Comparison of ENCODE assay signal across 24 cellular contexts in the genomic region with DNA sequence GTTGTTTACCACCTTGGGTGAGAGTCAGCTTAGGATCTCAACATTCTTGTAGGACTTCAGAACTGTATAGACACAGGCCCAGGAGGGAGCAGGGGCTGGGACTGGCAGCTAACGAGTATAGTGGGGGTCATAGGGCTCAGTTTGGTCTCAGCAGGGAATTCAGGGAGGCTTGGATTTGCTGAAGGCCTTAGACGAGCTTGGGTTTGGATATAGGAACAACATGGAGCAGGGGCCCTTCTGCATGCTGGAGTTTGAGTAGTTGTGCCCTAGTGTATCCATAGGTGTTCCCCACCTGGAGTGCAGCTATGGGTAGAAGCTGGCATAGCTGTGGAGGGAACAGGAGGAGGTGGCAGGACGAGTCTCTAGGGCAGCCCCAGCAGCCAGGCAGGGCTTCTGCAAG.
A peak's percentile ranks its signal among the peaks of the same experiment; 100 is the strongest.
DNase-seq lines count a peak whose midpoint lies in the region; ATAC-seq, FAIRE-seq and TF ChIP-seq lines count a peak whose summit lies in the region.
"Had no signal": no experiment of that assay in that cellular context is flagged by ENCODE, and none has a peak within 500 bp of the region (broad histone marks: within the 10 kb centered on the region; RNA-seq: fewer than 3 reads in every experiment).

No MANE protein-coding gene starts in this region.

- H2BK12ac ChIP-seq in H1 (ENCODE audit: low read depth, low read length) (no peak overlapping the region), neuronal stem cell (ENCODE audit: low read length) (no peak overlapping the region)

- in situ Hi-C loops in KBM-7 (cut with MboI; ENCODE audit: low pct_unique_long_range_greater_than_20kb, low sequenced_read_pairs): no loop called here

- no peak overlapping the region for H2BK5ac ChIP-seq in H1 (ENCODE audit: low read depth, low read length)
- H2BK5ac ChIP-seq in neuronal stem cell (ENCODE audit: low read length): no peak overlapping the region

- no peak overlapping the region for H4K8ac ChIP-seq in H1 (ENCODE audit: extremely low read depth, insufficient read depth, low read length)
- H4K8ac ChIP-seq in neuronal stem cell (ENCODE audit: low read depth, low read length): no peak overlapping the region

- BruUV-seq in Caco-2 (replicated peaks; lab: Mats Ljungman, UMichigan): no TSS peak

- H3K79me2 ChIP-seq in H1 (ENCODE audit: control insufficient read depth in 1 of 2, insufficient read depth in 2 of 2, low read length in 2 of 2): no peaks in the 10 kb centered on the region

- no peak overlapping the region for H2BK120ac ChIP-seq in H1 (replicated peaks; ENCODE audit: low read depth, low read length)
- H2BK120ac ChIP-seq in neuronal stem cell (ENCODE audit: low read depth, low read length): no peak overlapping the region

- 85% methylated on average over 3 of the region's 3 CpGs; no CpG with 5 or more reads in 1 of the 2 experiments for WGBS in H1 (ENCODE audit: extremely low coverage in 1 of 2, insufficient coverage in 1 of 2, insufficient read length in 1 of 2, insufficient replicate concordance in 2 of 2, low coverage in 1 of 2, low lambda C conversion rate in 2 of 2, missing lambda C conversion rate in 1 of 2), 2 experiments
- WGBS in neuronal stem cell (ENCODE audit: extremely low coverage in 2 of 2, insufficient read length in 2 of 2, insufficient replicate concordance in 1 of 2), 2 donors: no CpG with 5 or more reads among the region's 3 CpGs

- H3K4me1 Mint-ChIP-seq in Caco-2 (ENCODE audit: low read depth, unreplicated experiment): no peaks in the 10 kb centered on the region
- no peaks in the 10 kb centered on the region for H3K4me1 Mint-ChIP-seq in activated CD8-positive, alpha-beta T cell treated with anti-CD3 and anti-CD28 coated beads, Interleukin-2, amount 10 ng/mL, durations not matched to agents 7 days and 5 days (ENCODE audit: low read depth)
- H3K4me1 Mint-ChIP-seq: CD14-positive monocyte; CD4-positive, alpha-beta memory T cell; CD4-positive, CD25-positive, alpha-beta regulatory T cell; CD8-positive, alpha-beta memory T cell had no signal

- intact Hi-C loops in upper lobe of right lung (cut with DNase I): no loop called here
- intact Hi-C loops in Caco-2 (cut with micrococcal nuclease; ENCODE audit: unreplicated experiment): no loop called here

- POLR2A ChIA-PET in H1 (lab: Charles Lee; ENCODE audit: partially characterized antibody): no interaction called here
- POLR2A ChIA-PET in Caco-2 (lab: Charles Lee): no interaction called here
- POLR2A ChIA-PET in activated CD8-positive, alpha-beta T cell treated with anti-CD3 and anti-CD28 coated beads, Interleukin-2, amount 10 ng/mL, durations not matched to agents 7 days and 5 days (lab: Charles Lee): no interaction called here

- H3K27ac ChIP-seq in H1 (ENCODE audit: low read depth, low read length): no peak overlapping the region
- no peak overlapping the region for H3K27ac ChIP-seq in neuronal stem cell (replicated peaks; ENCODE audit: low read length)
- H3K27ac ChIP-seq in upper lobe of right lung: no peak overlapping the region
- H3K27ac ChIP-seq: BLaER1 had no signal

- H2AFZ ChIP-seq in H1 (ENCODE audit: low read length) (no peak overlapping the region), neuronal stem cell (ENCODE audit: low read length) (no peak overlapping the region)

- H3K23ac ChIP-seq in H1 (ENCODE audit: insufficient read length) (no peak overlapping the region), neuronal stem cell (ENCODE audit: low read depth, low read length, poor library complexity) (no peak overlapping the region)

- H2AK5ac ChIP-seq in H1 (ENCODE audit: low read depth, low read length): no peak overlapping the region
- no peak overlapping the region for H2AK5ac ChIP-seq in neuronal stem cell (ENCODE audit: low read depth, low read length)

- H3K4me2 ChIP-seq in H1 (ENCODE audit: insufficient read depth in 1 of 2, low read depth in 2 of 2, low read length in 2 of 2) (no peak overlapping the region), neuronal stem cell (ENCODE audit: insufficient read depth, low read length, poor library complexity, severe bottlenecking) (no peak overlapping the region)
- H3K4me2 ChIP-seq: BLaER1 had no signal

- no peaks in the 10 kb centered on the region for H3K36me3 Mint-ChIP-seq in Caco-2 (ENCODE audit: insufficient read depth, unreplicated experiment)
- H3K36me3 Mint-ChIP-seq in activated CD8-positive, alpha-beta T cell treated with anti-CD3 and anti-CD28 coated beads, Interleukin-2, amount 10 ng/mL, durations not matched to agents 7 days and 5 days (ENCODE audit: low read depth): no peaks in the 10 kb centered on the region
- H3K36me3 Mint-ChIP-seq: CD14-positive monocyte; CD4-positive, alpha-beta memory T cell; CD4-positive, CD25-positive, alpha-beta regulatory T cell had no signal

- H2BK20ac ChIP-seq in H1 (ENCODE audit: low read length): no peak overlapping the region

- TF ChIP-seq CTCF in H1 (IDR thresholded peaks at IDR 0.05; ENCODE audit: control extremely low read depth in 1 of 3, insufficient read depth in 1 of 3, low read depth in 1 of 3, low read length in 3 of 3) (no peak), upper lobe of right lung (IDR thresholded peaks at IDR 0.05) (no peak), Caco-2 (IDR thresholded peaks at IDR 0.05; ENCODE audit: insufficient read depth in 1 of 2, low read depth in 1 of 2, low read length in 1 of 2, severe bottlenecking in 1 of 2, unreplicated experiment in 1 of 2) (no peak)

- peaks cover 0 to 2% (median 0%) of the 10 kb centered on the region in 4 experiments; a peak in 1 of 7 replicates for H3K4me1 ChIP-seq in H1 (replicated peaks in 1 of 4; ENCODE audit: control insufficient read depth in 3 of 4, insufficient read depth in 4 of 4, low read length in 3 of 4)
- peaks cover 0 to 2% of the 10 kb centered on the region in 2 donors for H3K4me1 ChIP-seq in neuronal stem cell (ENCODE audit: control insufficient read depth in 2 of 2, insufficient read depth in 1 of 2, low read depth in 1 of 2, low read length in 2 of 2)
- H3K4me1 ChIP-seq in upper lobe of right lung: no peaks in the 10 kb centered on the region
- H3K4me1 ChIP-seq in Caco-2: no peaks in the 10 kb centered on the region
- H3K4me1 ChIP-seq: BE2C had no signal

- no peak overlapping the region for H3K9ac ChIP-seq in H1 (replicated peaks in 1 of 4; ENCODE audit: extremely low read depth in 1 of 4, low read depth in 3 of 4, low read length in 3 of 4)
- no peak overlapping the region for H3K9ac ChIP-seq in neuronal stem cell (ENCODE audit: low read depth, low read length, poor library complexity)
- H3K9ac ChIP-seq: BLaER1 had no signal

- no peak overlapping the region for H4K5ac ChIP-seq in H1 (ENCODE audit: insufficient read length, low read depth, low read length)

- no peak overlapping the region for H3K27ac Mint-ChIP-seq in Caco-2 (ENCODE audit: unreplicated experiment)
- no peak overlapping the region for H3K27ac Mint-ChIP-seq in activated CD8-positive, alpha-beta T cell treated with anti-CD3 and anti-CD28 coated beads, Interleukin-2, amount 10 ng/mL, durations not matched to agents 7 days and 5 days
- H3K27ac Mint-ChIP-seq: CD4-positive, alpha-beta memory T cell; CD4-positive, CD25-positive, alpha-beta regulatory T cell; CD8-positive, alpha-beta memory T cell had no signal

- H3K36me3 ChIP-seq in H1 (ENCODE audit: control insufficient read depth in 2 of 4, insufficient read depth in 4 of 4, low read length in 3 of 4): no peaks in the 10 kb centered on the region
- no peaks in the 10 kb centered on the region for H3K36me3 ChIP-seq in neuronal stem cell (replicated peaks in 1 of 2; ENCODE audit: control insufficient read depth in 2 of 2, insufficient read depth in 2 of 2, low read length in 2 of 2)
- no peaks in the 10 kb centered on the region for H3K36me3 ChIP-seq in upper lobe of right lung
- H3K36me3 ChIP-seq in Caco-2 (ENCODE audit: control insufficient read depth, insufficient read depth, low read length): no peaks in the 10 kb centered on the region
- H3K36me3 ChIP-seq: BE2C, BLaER1 had no signal

- CTCF ChIA-PET in H1 (lab: Charles Lee; ENCODE audit: partially characterized antibody): interaction anchor here (0.6 to 1.3 kb wide), 2 partner anchors 63 to 362 kb away, joined by 3 read pairs; partner anchors contain the start of gene MAP1LC3C
- CTCF ChIA-PET in Caco-2 (lab: Charles Lee): no interaction called here
- CTCF ChIA-PET in activated CD8-positive, alpha-beta T cell treated with anti-CD3 and anti-CD28 coated beads, Interleukin-2, amount 10 ng/mL, durations not matched to agents 7 days and 5 days (lab: Charles Lee): no interaction called here

- H3K27me3 ChIP-seq in H1 (replicated peaks in 1 of 4; ENCODE audit: control insufficient read depth in 3 of 4, extremely low read depth in 1 of 4, insufficient read depth in 3 of 4, low read length in 3 of 4): no peaks in the 10 kb centered on the region; a peak in 1 of 7 replicates
- peaks cover 0 to 3% (median 0%) of the 10 kb centered on the region in 3 experiments for H3K27me3 ChIP-seq in neuronal stem cell (ENCODE audit: control insufficient read depth in 3 of 3, insufficient read depth in 3 of 3, low read depth in 1 of 3, low read length in 3 of 3)
- H3K27me3 ChIP-seq in upper lobe of right lung: no peaks in the 10 kb centered on the region
- H3K27me3 ChIP-seq in Caco-2 (replicated peaks; ENCODE audit: control insufficient read depth, insufficient read depth, low read length): no peaks in the 10 kb centered on the region
- H3K27me3 ChIP-seq: BE2C, BLaER1 had no signal

- no peaks in the 10 kb centered on the region for H3K23me2 ChIP-seq in H1 (ENCODE audit: low read depth, low read length)

- peaks cover 3% of the 10 kb centered on the region for H3K27me3 Mint-ChIP-seq in Caco-2 (ENCODE audit: insufficient read depth, unreplicated experiment)
- no peaks in the 10 kb centered on the region for H3K27me3 Mint-ChIP-seq in activated CD8-positive, alpha-beta T cell treated with anti-CD3 and anti-CD28 coated beads, Interleukin-2, amount 10 ng/mL, durations not matched to agents 7 days and 5 days (ENCODE audit: low read depth)
- H3K27me3 Mint-ChIP-seq: CD4-positive, alpha-beta memory T cell; CD4-positive, CD25-positive, alpha-beta regulatory T cell had no signal

- H3K9me3 Mint-ChIP-seq in Caco-2 (ENCODE audit: unreplicated experiment): no peaks in the 10 kb centered on the region
- H3K9me3 Mint-ChIP-seq in activated CD8-positive, alpha-beta T cell treated with anti-CD3 and anti-CD28 coated beads, Interleukin-2, amount 10 ng/mL, durations not matched to agents 7 days and 5 days (ENCODE audit: insufficient read depth): no peaks in the 10 kb centered on the region

- peak; percentile 23 for ATAC-seq in upper lobe of right lung
- no peak for ATAC-seq in activated CD8-positive, alpha-beta T cell treated with anti-CD3 and anti-CD28 coated beads, Interleukin-2, amount 10 ng/mL, durations not matched to agents 7 days and 5 days

- no peak overlapping the region for H4K91ac ChIP-seq in H1 (replicated peaks; ENCODE audit: insufficient read length, low read length)
- no peak overlapping the region for H4K91ac ChIP-seq in neuronal stem cell (ENCODE audit: low read depth, low read length, poor library complexity)

- no peak for TF ChIP-seq EP300 in H1 (IDR thresholded peaks at IDR 0.05; ENCODE audit: borderline replicate concordance in 1 of 2, low read depth in 2 of 2, low read length in 2 of 2)

- no peak overlapping the region for H3K56ac ChIP-seq in H1 (replicated peaks; ENCODE audit: insufficient read length, low read depth, low read length)

- H3K4me3 ChIP-seq in H1 (ENCODE audit: extremely low read depth in 1 of 4, insufficient read depth in 2 of 4, low read depth in 3 of 4, low read length in 4 of 4) (no peak overlapping the region), neuronal stem cell (ENCODE audit: low read length in 2 of 2) (no peak overlapping the region), upper lobe of right lung (no peak overlapping the region), Caco-2 (ENCODE audit: low read depth, low read length) (no peak overlapping the region)
- H3K4me3 ChIP-seq: BLaER1 had no signal

- no peaks in the 10 kb centered on the region for H4K20me1 ChIP-seq in H1 (replicated peaks in 1 of 2; ENCODE audit: control insufficient read depth in 1 of 2, insufficient read depth in 2 of 2, low read length in 2 of 2)
- H4K20me1 ChIP-seq: BLaER1 had no signal

- H3K79me1 ChIP-seq in H1 (ENCODE audit: low read depth, low read length) (no peaks in the 10 kb centered on the region), neuronal stem cell (ENCODE audit: low read depth, low read length) (no peaks in the 10 kb centered on the region)

- FAIRE-seq in H1 (lab: Jason Lieb, UNC): no peak
- FAIRE-seq: A204.1, D721Med, G401.6, GM12891, GM19239 had no signal

- no peak for TF ChIP-seq POLR2A in H1 (IDR thresholded peaks at IDR 0.05; ENCODE audit: control extremely low read depth in 1 of 2, low read depth in 2 of 2, low read length in 2 of 2)

- no peak overlapping the region for H3K4me3 Mint-ChIP-seq in Caco-2 (ENCODE audit: unreplicated experiment)
- H3K4me3 Mint-ChIP-seq in activated CD8-positive, alpha-beta T cell treated with anti-CD3 and anti-CD28 coated beads, Interleukin-2, amount 10 ng/mL, durations not matched to agents 7 days and 5 days: no peak overlapping the region
- H3K4me3 Mint-ChIP-seq: CD14-positive monocyte; CD4-positive, alpha-beta memory T cell; CD4-positive, CD25-positive, alpha-beta regulatory T cell; CD8-positive, alpha-beta memory T cell had no signal

- H2BK15ac ChIP-seq in H1 (ENCODE audit: low read length): peak overlapping the region; percentile 61; the same call in 1 of the 2 replicates
- H2BK15ac ChIP-seq in neuronal stem cell (ENCODE audit: low read length): peak overlapping the region; percentile 64

- H3K18ac ChIP-seq in H1 (ENCODE audit: extremely low read depth, low read length): no peak overlapping the region
- H3K18ac ChIP-seq in neuronal stem cell (ENCODE audit: low read length): peak overlapping the region; percentile 7

- no peak overlapping the region for H3K14ac ChIP-seq in H1 (ENCODE audit: insufficient read length)
- no peak overlapping the region for H3K14ac ChIP-seq in neuronal stem cell (ENCODE audit: low read length)

- H3K9me3 ChIP-seq in H1 (ENCODE audit: insufficient read depth in 2 of 2, low read depth in 1 of 2, low read length in 1 of 2) (no peaks in the 10 kb centered on the region), neuronal stem cell (replicated peaks in 1 of 2; ENCODE audit: control insufficient read depth in 2 of 2, insufficient read depth in 1 of 2, low read depth in 1 of 2, low read length in 2 of 2) (no peaks in the 10 kb centered on the region), upper lobe of right lung (no peaks in the 10 kb centered on the region), Caco-2 (no peaks in the 10 kb centered on the region)
- H3K9me3 ChIP-seq: BE2C, BLaER1 had no signal

- no peak for TF ChIP-seq RAD21 in H1 (IDR thresholded peaks at IDR 0.05 in 1 of 2, conservative IDR thresholded peaks at IDR 0.05 in 1 of 2; ENCODE audit: low read depth in 2 of 2, low read length in 2 of 2)

- H3K4ac ChIP-seq in H1 (replicated peaks; ENCODE audit: insufficient read length, low read depth, low read length) (no peak overlapping the region), neuronal stem cell (ENCODE audit: low read length) (no peak overlapping the region)

- DNase-seq in H1 (ENCODE audit: low read depth in 1 of 2, low spot score in 2 of 2): no peak
- no peak for DNase-seq in neuronal stem cell (ENCODE audit: low spot score)
- no peak for DNase-seq in upper lobe of right lung
- no peak for DNase-seq in Caco-2
- DNase-seq in KBM-7: no peak
- DNase-seq in activated CD8-positive, alpha-beta T cell treated with anti-CD3 and anti-CD28 coated beads, Interleukin-2, amount 10 ng/mL, durations not matched to agents 7 days and 5 days: no peak
- DNase-seq: 8988T; ACHN; BE2C; C1 segment of cervical spinal cord; Calu3; CD4-positive, alpha-beta memory T cell; CD4-positive, CD25-positive, alpha-beta regulatory T cell; CD8-positive, alpha-beta memory T cell; COR-L47; DMS79 treated with DMSO at 0.1 percent for 48 hours; GF-D8 had no signal
